10 cellular contexts compared by ENCODE assay signal in genomic region chr17:60863892-60864673, GRCh38.
DNase-seq lines count a peak whose midpoint lies in the region; ATAC-seq and FAIRE-seq lines count a peak whose summit lies in the region.
"Had no signal": no experiment of that assay in that cellular context is flagged by ENCODE, and none has a peak within 500 bp of the region (broad histone marks: within the 10 kb centered on the region; RNA-seq: fewer than 3 reads in every experiment).

No MANE protein-coding gene starts in this region.

- DNase-seq in activated T-cell treated with anti-CD3 and anti-CD28 coated beads, Interleukin-2, amount 50 U/mL, for 72 hours: no peak
- DNase-seq in activated T-cell treated with anti-CD3 and anti-CD28 coated beads, Interleukin-2, amount 50 U/mL, for 1 hour: no peak
- DNase-seq in NCI-H82 (lab: John Stamatoyannopoulos, UW): peak; percentile 44
- DNase-seq in astrocyte of the hippocampus (ENCODE audit: low read depth, low spot score): peak; percentile 24
- no peak for DNase-seq in urothelium cell line (ENCODE audit: low spot score)
- DNase-seq in activated effector memory CD4-positive, alpha-beta T cell treated with anti-CD3 and anti-CD28 coated beads, Interleukin-2, amount 50 U/mL, for 16 hours: no peak
- DNase-seq in T-helper 9 cell: no peak
- DNase-seq: dorsolateral prefrontal cortex; NK-92 treated with Interleukin-12 subunit alpha and Interleukin-12 subunit beta, amount 100 ng/mL, for 24 hours had no signal

- H3K27me3 Mint-ChIP-seq in activated T-cell treated with anti-CD3 and anti-CD28 coated beads, Interleukin-2, amount 50 U/mL, for 72 hours (ENCODE audit: low read depth): no peaks in the 10 kb centered on the region

- peak overlapping the region; percentile 70 for H3K27ac Mint-ChIP-seq in activated T-cell treated with anti-CD3 and anti-CD28 coated beads, Interleukin-2, amount 50 U/mL, for 72 hours

- H3K4me3 Mint-ChIP-seq in activated T-cell treated with anti-CD3 and anti-CD28 coated beads, Interleukin-2, amount 50 U/mL, for 72 hours: peak overlapping the region; percentile 18 to 47

- ATAC-seq in activated T-cell treated with anti-CD3 and anti-CD28 coated beads, Interleukin-2, amount 50 U/mL, for 72 hours (replicated peaks in 1 of 2): peak; percentile 54 to 56
- ATAC-seq in GM18519 (IDR thresholded peaks at IDR 0.05; ENCODE audit: low FRiP score, unreplicated experiment): no peak

- H3K4me1 Mint-ChIP-seq in activated T-cell treated with anti-CD3 and anti-CD28 coated beads, Interleukin-2, amount 50 U/mL, for 72 hours (ENCODE audit: low read depth): peaks cover 38% of the 10 kb centered on the region

- no peaks in the 10 kb centered on the region for H3K9me3 Mint-ChIP-seq in activated T-cell treated with anti-CD3 and anti-CD28 coated beads, Interleukin-2, amount 50 U/mL, for 72 hours

- no peaks in the 10 kb centered on the region for H3K36me3 Mint-ChIP-seq in activated T-cell treated with anti-CD3 and anti-CD28 coated beads, Interleukin-2, amount 50 U/mL, for 72 hours (ENCODE audit: insufficient read depth in 2 of 2)

- peak; percentile 72 for FAIRE-seq in urothelium cell line (lab: Jason Lieb, UNC)

Comparison
In these comparisons a context has a peak if more than half of its experiments do, and no peak if none do; other contexts are left out.
1. DNase-seq: peak in NCI-H82 (single experiment) and astrocyte of the hippocampus (single experiment); none in activated T-cell treated with anti-CD3 and anti-CD28 coated beads, Interleukin-2, amount 50 U/mL, for 72 hours (0 of 2), activated T-cell treated with anti-CD3 and anti-CD28 coated beads, Interleukin-2, amount 50 U/mL, for 1 hour (single experiment), urothelium cell line (single experiment), activated effector memory CD4-positive, alpha-beta T cell treated with anti-CD3 and anti-CD28 coated beads, Interleukin-2, amount 50 U/mL, for 16 hours (single experiment) and T-helper 9 cell (single experiment).